28 cellular contexts compared by ENCODE assay signal in genomic region chr2:212725180-212725579, GRCh38.
"Had no signal": no experiment of that assay in that cellular context is flagged by ENCODE, and none has a peak within 500 bp of the region (broad histone marks: within the 10 kb centered on the region; RNA-seq: fewer than 3 reads in every experiment).

No MANE protein-coding gene starts in this region.

- H3K27me3 Mint-ChIP-seq: activated CD4-positive, alpha-beta T cell treated with anti-CD3 and anti-CD28 coated beads, Interleukin-2, amount 10 ng/mL, durations not matched to agents 24 days and 14 days; activated naive CD4-positive, alpha-beta T cell treated with anti-CD3 and anti-CD28 coated beads, Interleukin-2, amount 10 ng/mL, durations not matched to agents 7 days and 5 days; activated naive CD8-positive, alpha-beta T cell treated with anti-CD3 and anti-CD28 coated beads for 36 hours; activated T-helper 17 cell treated with anti-CD3 and anti-CD28 coated beads, Interleukin-2, amount 50 U/mL, for 72 hours had no signal

- H3K4me2 ChIP-seq: SK-N-SH had no signal

- H3K9me3 ChIP-seq: SK-N-SH had no signal

- H3K9me3 Mint-ChIP-seq: activated T-helper 17 cell treated with anti-CD3 and anti-CD28 coated beads, Interleukin-2, amount 50 U/mL, for 72 hours had no signal

- H3K36me3 Mint-ChIP-seq: activated naive CD4-positive, alpha-beta T cell treated with anti-CD3 and anti-CD28 coated beads, Interleukin-2, amount 10 ng/mL, durations not matched to agents 7 days and 5 days had no signal

- H3K27ac Mint-ChIP-seq: activated CD4-positive, alpha-beta T cell treated with anti-CD3 and anti-CD28 coated beads, Interleukin-2, amount 10 ng/mL, durations not matched to agents 24 days and 14 days; activated naive CD4-positive, alpha-beta T cell treated with anti-CD3 and anti-CD28 coated beads, Interleukin-2, amount 10 ng/mL, durations not matched to agents 7 days and 5 days; activated T-helper 17 cell treated with anti-CD3 and anti-CD28 coated beads, Interleukin-2, amount 50 U/mL, for 72 hours had no signal

- H3K4me3 ChIP-seq: cardiac muscle cell, SJCRH30 had no signal

- H3K4me1 Mint-ChIP-seq: activated naive CD4-positive, alpha-beta T cell treated with anti-CD3 and anti-CD28 coated beads, Interleukin-2, amount 10 ng/mL, durations not matched to agents 7 days and 5 days; activated T-helper 17 cell treated with anti-CD3 and anti-CD28 coated beads, Interleukin-2, amount 50 U/mL, for 72 hours had no signal

- H3K36me3 ChIP-seq: brain microvascular endothelial cell, cardiac muscle cell, SJCRH30, WERI-Rb-1 had no signal

- ATAC-seq: activated CD4-positive, CD25-positive, alpha-beta regulatory T cell treated with anti-CD3 and anti-CD28 coated beads, Interleukin-2, amount 50 U/mL, for 24 hours; activated T-helper 17 cell treated with anti-CD3 and anti-CD28 coated beads, Interleukin-2, amount 50 U/mL, for 72 hours; Panc1 had no signal

- H3K4me3 Mint-ChIP-seq: activated CD4-positive, alpha-beta T cell treated with anti-CD3 and anti-CD28 coated beads, Interleukin-2, amount 10 ng/mL, durations not matched to agents 24 days and 14 days; activated naive CD4-positive, alpha-beta T cell treated with anti-CD3 and anti-CD28 coated beads, Interleukin-2, amount 10 ng/mL, durations not matched to agents 7 days and 5 days; activated naive CD8-positive, alpha-beta T cell treated with anti-CD3 and anti-CD28 coated beads for 36 hours; activated T-helper 17 cell treated with anti-CD3 and anti-CD28 coated beads, Interleukin-2, amount 50 U/mL, for 72 hours had no signal

- H3K4me1 ChIP-seq: SJCRH30 had no signal

- DNase-seq: activated CD4-positive, alpha-beta T cell treated with anti-CD3 and anti-CD28 coated beads, Interleukin-2, amount 10 ng/mL, durations not matched to agents 24 days and 14 days; activated CD4-positive, alpha-beta T cell treated with anti-CD3 and anti-CD28 coated beads, Interleukin-2, amount 50 U/mL, for 48 hours; activated gamma-delta T cell treated with Interleukin-2 at 50 U/mL for 16 hours; activated naive CD4-positive, alpha-beta T cell treated with anti-CD3 and anti-CD28 coated beads, Interleukin-2, amount 10 ng/mL, durations not matched to agents 7 days and 5 days; activated naive CD8-positive, alpha-beta T cell treated with anti-CD3 and anti-CD28 coated beads for 36 hours; activated T-cell treated with anti-CD3 and anti-CD28 coated beads for 4 hours; activated T-cell treated with anti-CD3 and anti-CD28 coated beads, Interleukin-2, amount 50 U/mL, for 48 hours; brain microvascular endothelial cell; cerebellar nuclear complex; NCI-H1105 treated with DMSO at 0.1 percent for 48 hours; NCI-H2029; NCI-H2107; NCI-H2171 treated with DMSO at 0.1 percent for 48 hours; NCI-H226; NCI-H526; NCI-H774; NK-92 treated with Interleukin-12 subunit alpha and Interleukin-12 subunit beta, amount 100 ng/mL, for 24 hours; OCI-M1; Right ventricle myocardium superior; SJCRH30; SK-N-SH; T-helper 1 cell; WERI-Rb-1 had no signal

- H3K9ac ChIP-seq: SK-N-SH had no signal

- H3K27me3 ChIP-seq: brain microvascular endothelial cell, cardiac muscle cell, SJCRH30 had no signal

- H3K27ac ChIP-seq: brain microvascular endothelial cell, cardiac muscle cell, RWPE1, SJCRH30, WERI-Rb-1 had no signal
